In the genomic region with DNA sequence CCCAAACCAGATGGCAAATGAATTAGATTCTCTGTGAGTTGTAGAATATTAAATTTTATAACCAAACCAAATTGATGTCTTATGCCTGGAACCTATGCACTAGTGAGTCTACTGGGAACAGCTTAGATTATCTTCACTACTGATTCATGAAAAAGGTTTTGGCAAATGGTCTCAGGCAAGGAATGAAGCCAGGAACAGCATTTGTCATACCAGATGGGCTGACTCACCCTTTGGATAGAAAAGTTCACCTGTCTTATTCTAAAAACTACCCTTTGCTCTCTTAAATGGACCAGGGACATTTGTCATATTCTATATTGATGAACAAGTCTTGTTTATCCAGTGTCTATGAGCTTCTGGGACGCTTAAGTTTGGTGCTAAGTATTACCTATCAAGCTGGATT, we compare ENCODE assay signal across 14 cellular contexts.
DNase-seq lines count a peak whose midpoint lies in the region; ATAC-seq and TF ChIP-seq lines count a peak whose summit lies in the region.
"Had no signal": no experiment of that assay in that cellular context is flagged by ENCODE, and none has a peak within 500 bp of the region (broad histone marks: within the 10 kb centered on the region; RNA-seq: fewer than 3 reads in every experiment).

No MANE protein-coding gene starts in this region.

- H3K36me3 ChIP-seq in GM23248 (ENCODE audit: low read depth): no peaks in the 10 kb centered on the region
- H3K36me3 ChIP-seq: cardiac muscle cell, tibial nerve had no signal

- H3K4me1 ChIP-seq in GM23248 (ENCODE audit: insufficient read depth): peaks cover 14% of the 10 kb centered on the region; the same call in 1 of the 2 replicates
- H3K4me1 ChIP-seq: tibial nerve had no signal

- no peak for ATAC-seq in stimulated activated naive CD8-positive, alpha-beta T cell treated with anti-CD3 and anti-CD28 coated beads, Interleukin-15, amount 100 ng/mL, for 72 hours
- ATAC-seq in activated T-cell treated with anti-CD3 and anti-CD28 coated beads, Interleukin-2, amount 50 U/mL, for 4 hours: no peak

- no peaks in the 10 kb centered on the region for H4K20me1 ChIP-seq in GM23248 (ENCODE audit: insufficient read depth)

- 80 to 84% methylated on average over 1 of the region's 1 CpG for WGBS in GM23248 (ENCODE audit: low coverage in 1 of 2, low lambda C conversion rate in 2 of 2, missing lambda C conversion rate in 2 of 2), 2 experiments

- no peak overlapping the region for H3K9ac ChIP-seq in GM23248

- H3K4me1 Mint-ChIP-seq in stimulated activated naive CD8-positive, alpha-beta T cell treated with anti-CD3 and anti-CD28 coated beads, Interleukin-15, amount 100 ng/mL, for 72 hours: no peaks in the 10 kb centered on the region
- H3K4me1 Mint-ChIP-seq in activated T-cell treated with anti-CD3 and anti-CD28 coated beads, Interleukin-2, amount 50 U/mL, for 4 hours (ENCODE audit: low read depth): no peaks in the 10 kb centered on the region

- peaks cover 12% of the 10 kb centered on the region; the same call in 1 of the 2 replicates for H3F3A ChIP-seq in GM23248 (ENCODE audit: insufficient read depth)

- no peaks in the 10 kb centered on the region for H3K36me3 Mint-ChIP-seq in activated T-cell treated with anti-CD3 and anti-CD28 coated beads, Interleukin-2, amount 50 U/mL, for 4 hours (ENCODE audit: insufficient read depth)

- peaks cover 11% of the 10 kb centered on the region for H3K27me3 Mint-ChIP-seq in stimulated activated naive CD8-positive, alpha-beta T cell treated with anti-CD3 and anti-CD28 coated beads, Interleukin-15, amount 100 ng/mL, for 72 hours
- peaks cover 5% of the 10 kb centered on the region for H3K27me3 Mint-ChIP-seq in activated T-cell treated with anti-CD3 and anti-CD28 coated beads, Interleukin-2, amount 50 U/mL, for 4 hours (ENCODE audit: low read depth)

- H3K27ac Mint-ChIP-seq in stimulated activated naive CD8-positive, alpha-beta T cell treated with anti-CD3 and anti-CD28 coated beads, Interleukin-15, amount 100 ng/mL, for 72 hours: no peak overlapping the region

- H3K9me2 ChIP-seq in GM23248 (ENCODE audit: insufficient read depth): no peaks in the 10 kb centered on the region

- H3K27me3 ChIP-seq in GM23248 (replicated peaks; ENCODE audit: insufficient read depth): no peaks in the 10 kb centered on the region; the same call in 1 of the 2 replicates
- H3K27me3 ChIP-seq: cardiac muscle cell, tibial nerve had no signal

- in situ Hi-C loops in GM23248 (cut with MboI) (no loop called here), astrocyte of the cerebellum (cut with HindIII; ENCODE audit: low sequenced_read_pairs) (no loop called here)

- DNase-seq in A172 (ENCODE audit: low spot score) (peak; percentile 63), GM23248 (peak; percentile 77), astrocyte of the cerebellum (ENCODE audit: low read depth) (peak; percentile 40), fibroblast of pulmonary artery (ENCODE audit: low read depth) (peak; percentile 49), occipital lobe (lab: John Stamatoyannopoulos, UW) (no peak)
- DNase-seq in activated CD8-positive, alpha-beta memory T cell treated with anti-CD3 and anti-CD28 coated beads, Interleukin-2, amount 50 U/mL, for 4 hours: no peak
- DNase-seq in stimulated activated naive CD8-positive, alpha-beta T cell treated with anti-CD3 and anti-CD28 coated beads, Interleukin-15, amount 100 ng/mL, for 72 hours: no peak
- no peak for DNase-seq in activated T-cell treated with anti-CD3 and anti-CD28 coated beads, Interleukin-2, amount 50 U/mL, for 4 hours
- DNase-seq: activated CD4-positive, CD25-positive, alpha-beta regulatory T cell treated with anti-CD3 and anti-CD28 coated beads, Interleukin-2, amount 50 U/mL, for 72 hours; head of caudate nucleus; NCI-H2227 treated with DMSO at 0.1 percent for 48 hours; SIG-M5 had no signal

- H3K27ac ChIP-seq in GM23248: no peak overlapping the region
- H3K27ac ChIP-seq: cardiac muscle cell, tibial nerve had no signal

- TF ChIP-seq CTCF in astrocyte of the cerebellum (IDR thresholded peaks at IDR 0.05; ENCODE audit: low read depth, low read length, missing control alignments) (no peak), fibroblast of pulmonary artery (IDR thresholded peaks at IDR 0.05; ENCODE audit: low read length, missing control alignments) (no peak)

- H3K9me3 ChIP-seq in GM23248 (ENCODE audit: low read depth): no peaks in the 10 kb centered on the region
- H3K9me3 ChIP-seq: tibial nerve had no signal

- H3K9me3 Mint-ChIP-seq in stimulated activated naive CD8-positive, alpha-beta T cell treated with anti-CD3 and anti-CD28 coated beads, Interleukin-15, amount 100 ng/mL, for 72 hours: no peaks in the 10 kb centered on the region
- H3K9me3 Mint-ChIP-seq in activated T-cell treated with anti-CD3 and anti-CD28 coated beads, Interleukin-2, amount 50 U/mL, for 4 hours: no peaks in the 10 kb centered on the region

- H3K4me3 ChIP-seq in GM23248 (no peak overlapping the region), astrocyte of the cerebellum (ENCODE audit: low read depth, low read length) (no peak overlapping the region), fibroblast of pulmonary artery (replicated peaks; ENCODE audit: low read depth, low read length) (no peak overlapping the region)
- H3K4me3 ChIP-seq: cardiac muscle cell, tibial nerve had no signal

- H3K79me2 ChIP-seq in GM23248 (ENCODE audit: insufficient read depth): no peaks in the 10 kb centered on the region

- no peak overlapping the region for H3K4me3 Mint-ChIP-seq in stimulated activated naive CD8-positive, alpha-beta T cell treated with anti-CD3 and anti-CD28 coated beads, Interleukin-15, amount 100 ng/mL, for 72 hours
- H3K4me3 Mint-ChIP-seq in activated T-cell treated with anti-CD3 and anti-CD28 coated beads, Interleukin-2, amount 50 U/mL, for 4 hours: no peak overlapping the region

- H2AFZ ChIP-seq in GM23248: no peak overlapping the region

- no peak overlapping the region for H3K4me2 ChIP-seq in GM23248 (ENCODE audit: unreplicated experiment)

Comparison
In these comparisons a context has a peak if more than half of its experiments do, and no peak if none do; other contexts are left out.
1. DNase-seq: peak in A172 (single experiment), GM23248 (single experiment), astrocyte of the cerebellum (single experiment) and fibroblast of pulmonary artery (single experiment); none in activated CD8-positive, alpha-beta memory T cell treated with anti-CD3 and anti-CD28 coated beads, Interleukin-2, amount 50 U/mL, for 4 hours (single experiment), stimulated activated naive CD8-positive, alpha-beta T cell treated with anti-CD3 and anti-CD28 coated beads, Interleukin-15, amount 100 ng/mL, for 72 hours (0 of 2), occipital lobe (single experiment) and activated T-cell treated with anti-CD3 and anti-CD28 coated beads, Interleukin-2, amount 50 U/mL, for 4 hours (single experiment).